ENCODE assay signal across 14 cellular contexts in the genomic region with DNA sequence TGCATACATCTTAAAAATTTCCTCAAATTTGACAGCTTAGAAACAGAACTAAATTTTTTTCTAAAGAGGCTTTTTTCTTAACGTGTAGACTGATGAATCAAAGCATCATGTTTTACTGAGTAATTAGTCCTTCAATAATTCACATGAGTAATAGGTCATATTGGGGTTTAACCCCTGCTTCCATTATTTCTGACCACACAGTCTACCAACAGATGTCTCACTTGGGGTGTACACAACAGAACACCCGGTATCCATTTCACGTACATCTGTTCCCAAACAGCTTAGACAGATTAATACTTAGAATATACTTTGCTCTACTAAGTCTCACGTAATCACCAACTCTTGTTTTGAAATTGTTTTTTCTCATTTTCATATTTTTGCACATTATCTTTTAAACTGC. TPM values are rescaled to one million over a fixed set of nuclear protein-coding genes. Genes with fewer than 3 reads are reported as not detected.
"Had no signal": no experiment of that assay in that cellular context is flagged by ENCODE, and none has a peak within 500 bp of the region (broad histone marks: within the 10 kb centered on the region; RNA-seq: fewer than 3 reads in every experiment).

No MANE protein-coding gene starts in this region.

- ATAC-seq: activated naive CD8-positive, alpha-beta T cell treated with anti-CD3 and anti-CD28 coated beads, Interleukin-2, amount 50 U/mL, for 24 hours; stimulated activated naive CD8-positive, alpha-beta T cell treated with anti-CD3 and anti-CD28 coated beads, Interleukin-15, amount 100 ng/mL, for 72 hours had no signal

- H3K27ac ChIP-seq: colonic mucosa, neural progenitor cell, ovary, thoracic aorta had no signal

- H3K4me1 Mint-ChIP-seq: activated naive CD8-positive, alpha-beta T cell treated with anti-CD3 and anti-CD28 coated beads, Interleukin-2, amount 50 U/mL, for 24 hours; neural progenitor cell; stimulated activated naive CD8-positive, alpha-beta T cell treated with anti-CD3 and anti-CD28 coated beads, Interleukin-15, amount 100 ng/mL, for 72 hours had no signal

- H3K4me3 ChIP-seq: colonic mucosa, neural progenitor cell, ovary, thoracic aorta had no signal

- H3K9ac ChIP-seq: neural progenitor cell had no signal

- H3K36me3 Mint-ChIP-seq: neural progenitor cell had no signal

- H3K27ac Mint-ChIP-seq: activated naive CD8-positive, alpha-beta T cell treated with anti-CD3 and anti-CD28 coated beads, Interleukin-2, amount 50 U/mL, for 24 hours; neural progenitor cell; stimulated activated naive CD8-positive, alpha-beta T cell treated with anti-CD3 and anti-CD28 coated beads, Interleukin-15, amount 100 ng/mL, for 72 hours had no signal

- H3K27me3 ChIP-seq: colonic mucosa had no signal

- DNase-seq: activated CD4-positive, alpha-beta T cell treated with anti-CD3 and anti-CD28 coated beads for 48 hours; activated naive CD4-positive, alpha-beta T cell treated with Interleukin-2 at 50 U/mL for 16 hours; activated naive CD8-positive, alpha-beta T cell treated with anti-CD3 and anti-CD28 coated beads, Interleukin-2, amount 50 U/mL, for 24 hours; colonic mucosa; effector CD4-positive, alpha-beta T cell; hippocampal formation; ovary; stimulated activated CD4-positive, alpha-beta T cell treated with anti-CD3 and anti-CD28 coated beads, Interleukin-4, amount 100 ng/mL, for 24 hours; stimulated activated naive CD8-positive, alpha-beta T cell treated with anti-CD3 and anti-CD28 coated beads, Interleukin-15, amount 100 ng/mL, for 72 hours had no signal

- H3K9me3 ChIP-seq: colonic mucosa, ovary, thoracic aorta had no signal

- H3K36me3 ChIP-seq: colonic mucosa, neural progenitor cell, ovary, thoracic aorta had no signal

- H3K9me3 Mint-ChIP-seq: activated naive CD8-positive, alpha-beta T cell treated with anti-CD3 and anti-CD28 coated beads, Interleukin-2, amount 50 U/mL, for 24 hours; neural progenitor cell; stimulated activated naive CD8-positive, alpha-beta T cell treated with anti-CD3 and anti-CD28 coated beads, Interleukin-15, amount 100 ng/mL, for 72 hours had no signal

- H3K4me3 Mint-ChIP-seq: activated naive CD8-positive, alpha-beta T cell treated with anti-CD3 and anti-CD28 coated beads, Interleukin-2, amount 50 U/mL, for 24 hours; neural progenitor cell; stimulated activated naive CD8-positive, alpha-beta T cell treated with anti-CD3 and anti-CD28 coated beads, Interleukin-15, amount 100 ng/mL, for 72 hours had no signal

- H3K4me1 ChIP-seq: colonic mucosa had no signal

RNA-seq across cellular contexts. Expression of gene CERKL, which starts 14.8 kb away (rescaled TPM):
- total RNA-seq: lower leg skin, thoracic aorta had no signal

RNA-seq across cellular contexts. Expression of gene NEUROD1, which starts 38.2 kb away (rescaled TPM):
- total RNA-seq: cardiac septum, lower leg skin, ovary, thoracic aorta, ureter had no signal
- polyA plus RNA-seq: ovary had no signal
